ENCODE assay signal across 1 cellular context in genomic region chr9:127706836-127707241, GRCh38.
TF ChIP-seq lines count a peak whose summit lies in the region.

Gene CFAP157, plus strand, starts transcription at chr9:127706988. Its CDS starts 44 bp downstream, at chr9:127707032.

TF ChIP-seq in IMR-90, 13 proteins besides CTCF, POLR2A, EP300 and RAD21 (continued from another document):
- TF ChIP-seq ELK1 (IDR thresholded peaks at IDR 0.05; ENCODE audit: borderline replicate concordance, low read depth, low read length) = no peak
- TF ChIP-seq MAFK (IDR thresholded peaks at IDR 0.05; ENCODE audit: low read depth, low read length) = no peak
- TF ChIP-seq RFX5 (IDR thresholded peaks at IDR 0.05; ENCODE audit: low read depth, low read length) = no peak
